In genomic region chr16:1958715-1959268, GRCh38 we compare ENCODE assay signal across 8 cellular contexts. TPM values are rescaled to one million over a fixed set of nuclear protein-coding genes. Genes with fewer than 3 reads are reported as not detected.
DNase-seq lines count a peak whose midpoint lies in the region; ATAC-seq and TF ChIP-seq lines count a peak whose summit lies in the region.

No MANE protein-coding gene starts in this region.

- H3K27me3 ChIP-seq in SJSA1 (replicated peaks) (no peaks in the 10 kb centered on the region), gastrocnemius medialis (no peaks in the 10 kb centered on the region)

- TF ChIP-seq CTCF in foreskin fibroblast (IDR thresholded peaks at IDR 0.05; ENCODE audit: low read depth, low read length) = no peak
- TF ChIP-seq CTCF in gastrocnemius medialis (IDR thresholded peaks at IDR 0.05 in 4 of 5, conservative IDR thresholded peaks at IDR 0.05 in 1 of 5) = no peak

- ATAC-seq in GM19452 (IDR thresholded peaks at IDR 0.05; ENCODE audit: unreplicated experiment) = peak; percentile 14
- peak; percentile 0 to 17 for ATAC-seq in gastrocnemius medialis
- no peak for ATAC-seq in HG02973 (IDR thresholded peaks at IDR 0.05; ENCODE audit: unreplicated experiment)

- H3K36me3 ChIP-seq in SJSA1 (peaks cover 39% of the 10 kb centered on the region), gastrocnemius medialis (peaks cover 0 to 25% of the 10 kb centered on the region in 2 donors)

- H3K9me3 ChIP-seq in SJSA1 (replicated peaks) = no peaks in the 10 kb centered on the region
- no peaks in the 10 kb centered on the region for H3K9me3 ChIP-seq in gastrocnemius medialis

- in situ Hi-C loops in gastrocnemius medialis (cut with MboI; ENCODE audit: low sequenced_read_pairs in 4 of 4) = no loop called here

- H3K4me3 ChIP-seq in SJSA1 (peak overlapping the region; percentile 67), foreskin fibroblast (ENCODE audit: low read depth in 1 of 2, low read length in 2 of 2) (peak overlapping the region; percentile 42 to 93), gastrocnemius medialis (peak overlapping the region; percentile 8 to 99 (median 83))

- peaks cover 32% of the 10 kb centered on the region for H3K4me1 ChIP-seq in SJSA1 (replicated peaks)
- H3K4me1 ChIP-seq in gastrocnemius medialis = peaks cover 29 to 33% of the 10 kb centered on the region in 2 donors

- TF ChIP-seq POLR2A in gastrocnemius medialis (IDR thresholded peaks at IDR 0.05) = no peak

- no peak for DNase-seq in SJSA1 (ENCODE audit: low read depth in 1 of 2, low spot score in 2 of 2)
- DNase-seq in foreskin fibroblast = no peak
- no peak for DNase-seq in gastrocnemius medialis
- no peak for DNase-seq in NCI-H526 (lab: John Stamatoyannopoulos, UW)
- DNase-seq in KG1 (lab: John Stamatoyannopoulos, UW) = no peak
- no peak for DNase-seq in amygdala (lab: John Stamatoyannopoulos, UW)

- H3K27ac ChIP-seq in SJSA1 (no peak overlapping the region), gastrocnemius medialis (peak overlapping the region; percentile 84 to 100 (median 90))

- intact Hi-C loops in gastrocnemius medialis (cut with DNase I; ENCODE audit: low total_unique reads) = no loop called here

RNA-seq across cellular contexts. Expression of gene NDUFB10, which starts 0.5 kb away (rescaled TPM):
- total RNA-seq in SJSA1 (2014; rRNA removed; shearing (Covaris generic)) = 273 and 292 TPM in 2 replicates
- total RNA-seq in gastrocnemius medialis = 1,000 to 10,000 TPM in 1 of 4 donors, 100 to 1,000 TPM in 3; 530 to 1,014 (median 743) TPM

RNA-seq across cellular contexts. Expression of gene RPL3L, which starts 4.3 kb away (rescaled TPM):
- not detected in 2 replicates for total RNA-seq in SJSA1 (2014; rRNA removed; shearing (Covaris generic))
- total RNA-seq in gastrocnemius medialis = 100 to 1,000 TPM; 116 to 354 (median 188) TPM

RNA-seq across cellular contexts. Expression of gene RPS2, which starts 5.8 kb away (rescaled TPM):
- total RNA-seq in SJSA1 (2014; rRNA removed; shearing (Covaris generic)) = 2,199 and 2,611 TPM in 2 replicates
- total RNA-seq in gastrocnemius medialis = 1,000 to 10,000 TPM; 1,162 to 1,876 (median 1,684) TPM

RNA-seq across cellular contexts. Expression of gene RNF151, which starts 7.9 kb away (rescaled TPM):
- not detected in 2 replicates for total RNA-seq in SJSA1 (2014; rRNA removed; shearing (Covaris generic))
- total RNA-seq in gastrocnemius medialis = not detected

RNA-seq across cellular contexts. Expression of gene TBL3, which starts 13.1 kb away (rescaled TPM):
- 68.0 and 156 TPM in 2 replicates for total RNA-seq in SJSA1 (2014; rRNA removed; shearing (Covaris generic))
- 10 to 100 TPM; 48.2 to 79.5 (median 71.4) TPM for total RNA-seq in gastrocnemius medialis

Comparison
In these comparisons a context has a peak if more than half of its experiments do, and no peak if none do; other contexts are left out.
1. RNA of gene RPL3L, which starts 4.3 kb away (total RNA-seq): 116 to 354 TPM in gastrocnemius medialis; not detected in SJSA1; every median in the first group is over 100 times any median in the second.
2. Peak in every context shown above with its lines, with median percentiles within 50 percentile points of each other: H3K4me3 ChIP-seq.